Comparison of ENCODE assay signal across 1 cellular context in genomic region chr1:196295766-196296165, GRCh38.
TF ChIP-seq lines count a peak whose summit lies in the region.

No MANE protein-coding gene starts in this region.

TF ChIP-seq in SK-N-SH, 30 proteins besides CTCF, POLR2A, EP300 and RAD21 (continued from another document):
- TF ChIP-seq PBX3 (IDR thresholded peaks at IDR 0.05) (peak; percentile 86), TCF12 (IDR thresholded peaks at IDR 0.05) (peak; percentile 81), JUND (IDR thresholded peaks at IDR 0.05) (peak; percentile 69), FOSL2 (IDR thresholded peaks at IDR 0.05; ENCODE audit: borderline replicate concordance, low read depth) (peak; percentile 51; the same call in 1 of the 2 replicates), POLR2AphosphoS5 (IDR thresholded peaks at IDR 0.05; ENCODE audit: low read depth, low read length) (peak; percentile 30; the same call in 1 of the 2 replicates), MXI1 (IDR thresholded peaks at IDR 0.05; ENCODE audit: low read depth, low read length) (no peak)
